ENCODE assay signal across 1 cellular context in the genomic region with DNA sequence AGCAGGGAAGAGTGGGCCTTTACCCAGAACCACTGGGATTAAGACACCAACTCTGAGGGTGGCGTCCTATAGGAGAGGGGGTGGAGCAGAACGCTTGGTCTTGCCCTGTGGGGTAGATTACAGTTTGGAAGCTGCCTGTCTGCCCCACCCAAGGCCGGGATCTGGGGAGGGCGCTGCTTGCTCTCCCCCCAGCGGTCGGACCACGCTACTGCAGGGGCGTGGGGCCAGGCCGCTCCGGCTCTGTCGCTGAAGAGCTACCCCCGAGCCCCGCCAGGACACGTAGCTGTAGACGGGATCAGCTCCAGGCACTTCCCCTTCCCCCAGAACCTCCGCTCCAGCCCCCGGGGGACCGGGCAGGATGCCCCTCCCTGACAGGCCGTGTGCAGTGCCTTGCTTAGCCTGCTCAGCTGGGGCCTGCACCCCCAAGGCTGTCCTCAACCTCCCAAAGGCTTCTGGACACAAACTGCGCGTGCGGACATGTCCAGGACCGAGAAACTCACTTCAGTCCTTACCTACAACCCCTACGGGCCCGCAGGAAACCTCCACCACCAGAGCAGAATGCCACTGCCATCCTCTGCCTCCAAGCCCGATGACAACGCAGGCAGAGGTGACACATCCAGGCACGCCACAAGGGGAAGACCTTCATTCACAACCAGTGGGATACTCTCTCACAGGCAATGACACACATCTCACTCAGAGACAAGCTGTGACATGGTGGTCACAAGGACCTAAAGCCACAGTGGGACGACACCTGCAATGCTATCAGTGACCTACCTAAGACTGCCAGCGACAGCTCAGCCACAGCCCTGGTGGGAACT.
TF ChIP-seq lines count a peak whose summit lies in the region.

No MANE protein-coding gene starts in this region.

TF ChIP-seq in K562, 482 proteins besides CTCF, POLR2A, EP300 and RAD21 (continued from another document):
- TF ChIP-seq, protein P1, sequence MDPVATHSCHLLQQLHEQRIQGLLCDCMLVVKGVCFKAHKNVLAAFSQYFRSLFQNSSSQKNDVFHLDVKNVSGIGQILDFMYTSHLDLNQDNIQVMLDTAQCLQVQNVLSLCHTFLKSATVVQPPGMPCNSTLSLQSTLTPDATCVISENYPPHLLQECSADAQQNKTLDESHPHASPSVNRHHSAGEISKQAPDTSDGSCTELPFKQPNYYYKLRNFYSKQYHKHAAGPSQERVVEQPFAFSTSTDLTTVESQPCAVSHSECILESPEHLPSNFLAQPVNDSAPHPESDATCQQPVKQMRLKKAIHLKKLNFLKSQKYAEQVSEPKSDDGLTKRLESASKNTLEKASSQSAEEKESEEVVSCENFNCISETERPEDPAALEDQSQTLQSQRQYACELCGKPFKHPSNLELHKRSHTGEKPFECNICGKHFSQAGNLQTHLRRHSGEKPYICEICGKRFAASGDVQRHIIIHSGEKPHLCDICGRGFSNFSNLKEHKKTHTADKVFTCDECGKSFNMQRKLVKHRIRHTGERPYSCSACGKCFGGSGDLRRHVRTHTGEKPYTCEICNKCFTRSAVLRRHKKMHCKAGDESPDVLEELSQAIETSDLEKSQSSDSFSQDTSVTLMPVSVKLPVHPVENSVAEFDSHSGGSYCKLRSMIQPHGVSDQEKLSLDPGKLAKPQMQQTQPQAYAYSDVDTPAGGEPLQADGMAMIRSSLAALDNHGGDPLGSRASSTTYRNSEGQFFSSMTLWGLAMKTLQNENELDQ (CRISPR knock-in tag; IDR thresholded peaks at IDR 0.05; ENCODE audit: borderline replicate concordance) = no peak
- TF ChIP-seq OTX1 (CRISPR knock-in tag; IDR thresholded peaks at IDR 0.05) = no peak
- TF ChIP-seq NCOR1 (IDR thresholded peaks at IDR 0.05) = no peak
- TF ChIP-seq ZNF239 (CRISPR knock-in tag; IDR thresholded peaks at IDR 0.05) = no peak
- TF ChIP-seq JUNB (CRISPR knock-in tag; conservative IDR thresholded peaks at IDR 0.05) = no peak
- TF ChIP-seq ILF3 (IDR thresholded peaks at IDR 0.05; ENCODE audit: borderline replicate concordance) = no peak
